In genomic region chr14:20855652-20856291, GRCh38 we compare ENCODE assay signal across 9 cellular contexts. TPM values are rescaled to one million over a fixed set of nuclear protein-coding genes. Genes with fewer than 3 reads are reported as not detected.
A peak's percentile ranks its signal among the peaks of the same experiment; 100 is the strongest.
DNase-seq lines count a peak whose midpoint lies in the region; ATAC-seq, FAIRE-seq and TF ChIP-seq lines count a peak whose summit lies in the region.
"Had no signal": no experiment of that assay in that cellular context is flagged by ENCODE, and none has a peak within 500 bp of the region (broad histone marks: within the 10 kb centered on the region; RNA-seq: fewer than 3 reads in every experiment).

No MANE protein-coding gene starts in this region.

- POLR2A ChIA-PET in HepG2 (lab: Yijun Ruan, JAX): interaction anchor here (0.6 kb wide), 1 partner anchor 9 kb away, joined by 4 read pairs; no protein-coding TSS in a partner anchor

- H3K27ac ChIP-seq in colonic mucosa (no peak overlapping the region), HepG2 (ENCODE audit: extremely low read length, insufficient read depth, low read length) (no peak overlapping the region), stomach (no peak overlapping the region)

- TF ChIP-seq EP300 in HepG2 (IDR thresholded peaks at IDR 0.05; ENCODE audit: low read depth in 2 of 2, low read length in 2 of 2) (no peak), HepG2 (CRISPR knock-in tag; IDR thresholded peaks at IDR 0.05; ENCODE audit: borderline replicate concordance) (no peak), stomach (IDR thresholded peaks at IDR 0.05) (no peak)

- H3K9me3 ChIP-seq in colonic mucosa: no peaks in the 10 kb centered on the region
- H3K9me3 ChIP-seq in HepG2 (ENCODE audit: low read length): no peaks in the 10 kb centered on the region
- no peaks in the 10 kb centered on the region for H3K9me3 ChIP-seq in stomach

- peak in 2 of 3 donors; percentile 13 to 30 for DNase-seq in stimulated activated CD4-positive, alpha-beta T cell treated with anti-CD3 and anti-CD28 coated beads, Interleukin-12 subunit alpha, Interleukin-12 subunit beta, amount 100 ng/mL, for 48 hours (ENCODE audit: low read depth in 2 of 3, low spot score in 1 of 3)
- DNase-seq in stimulated activated CD4-positive, alpha-beta T cell treated with anti-CD3 and anti-CD28 coated beads, Interleukin-12 subunit alpha, Interleukin-12 subunit beta, amount 100 ng/mL, for 4 hours: no peak
- peak; percentile 65 for DNase-seq in HFFc6
- peak; percentile 79 for DNase-seq in MV-4-11 (lab: John Stamatoyannopoulos, UW)
- DNase-seq in T-helper 22 cell (ENCODE audit: low read depth): peak; percentile 1
- DNase-seq in colonic mucosa: peak; percentile 66
- DNase-seq in HepG2 (ENCODE audit: low spot score): peak; percentile 79
- DNase-seq in stomach: peak; percentile 61

- H3K9ac ChIP-seq in colonic mucosa (ENCODE audit: low read depth in 2 of 2, low read length in 2 of 2): no peak overlapping the region
- H3K9ac ChIP-seq in HepG2 (ENCODE audit: insufficient read depth, low read depth, low read length): no peak overlapping the region

- WGBS in HepG2 (ENCODE audit: low lambda C conversion rate): 4% methylated on average over 8 of the region's 8 CpGs
- WGBS in stomach, 5 donors: 8 to 13% (median 11%) methylated on average over 8 of the region's 8 CpGs

- H3K27ac Mint-ChIP-seq in HFFc6: no peak overlapping the region

- FAIRE-seq in HepG2 (lab: Jason Lieb, UNC): peak; percentile 88

- H3K27me3 Mint-ChIP-seq in HFFc6 (ENCODE audit: insufficient read depth): peaks cover 16% of the 10 kb centered on the region

- TF ChIP-seq CTCF in HFFc6 (IDR thresholded peaks at IDR 0.05) (peak; percentile 78), colonic mucosa (IDR thresholded peaks at IDR 0.05) (peak; percentile 69), HepG2 (CRISPR knock-in tag; IDR thresholded peaks at IDR 0.05) (peak; percentile 86), stomach (IDR thresholded peaks at IDR 0.05) (peak in 5 of 7 experiments; percentile 44 to 88 (median 72))

- no peaks in the 10 kb centered on the region for H4K20me1 ChIP-seq in HepG2 (ENCODE audit: insufficient read depth, low read length)

- H3K27me3 ChIP-seq in colonic mucosa: no peaks in the 10 kb centered on the region
- 0 out of 5 replicates have a peak, but pooled peaks cover 0 to 6% of the 10 kb centered on the region in 2 experiments for H3K27me3 ChIP-seq in HepG2 (ENCODE audit: control insufficient read depth in 1 of 2, insufficient read depth in 2 of 2, low read length in 2 of 2)
- H3K27me3 ChIP-seq in stomach: peaks cover 0 to 17% (median 4%) of the 10 kb centered on the region in 3 donors

- CTCF ChIA-PET in HepG2 (lab: Yijun Ruan, JAX; ENCODE audit: low intra/inter-chr PET ratio, low total read pairs): interaction anchor here (0.7 to 1.5 kb wide), 6 partner anchors 19 to 246 kb away, joined by 3 to 7 read pairs (median 4); no protein-coding TSS in a partner anchor

- H3K4me3 Mint-ChIP-seq in HFFc6: no peak overlapping the region

- no peaks in the 10 kb centered on the region for H3K9me3 Mint-ChIP-seq in HFFc6

- peak; percentile 98 for ATAC-seq in HepG2

- H3K36me3 ChIP-seq in colonic mucosa (no peaks in the 10 kb centered on the region), HepG2 (replicated peaks in 1 of 2; ENCODE audit: control insufficient read depth in 1 of 2, insufficient read depth in 2 of 2, low read length in 2 of 2) (no peaks in the 10 kb centered on the region), stomach (no peaks in the 10 kb centered on the region)

- intact Hi-C loops in colonic mucosa (cut with DNase I): loop anchor here (5.0 to 10.0 kb wide), 3 partner anchors 98 to 179 kb away; partner anchors contain the start of genes RNASE13 and TPPP2
- intact Hi-C loops in HepG2 (cut with micrococcal nuclease; ENCODE audit: unreplicated experiment): loop anchor here (1.0 to 5.0 kb wide), 4 partner anchors 19 to 248 kb away; no protein-coding TSS in a partner anchor
- intact Hi-C loops in stomach (cut with DNase I; ENCODE audit: low total_unique reads): loop anchor here (10.0 kb wide), 2 partner anchors 109 to 161 kb away; no protein-coding TSS in a partner anchor

- H2AFZ ChIP-seq in HepG2 (ENCODE audit: low read length): no peak overlapping the region

- H3K36me3 Mint-ChIP-seq in HFFc6 (ENCODE audit: low read depth): no peaks in the 10 kb centered on the region

- TF ChIP-seq POLR2A in HepG2 (IDR thresholded peaks at IDR 0.05; ENCODE audit: insufficient read depth in 1 of 2, low read depth in 2 of 2, low read length in 2 of 2) (no peak), stomach (IDR thresholded peaks at IDR 0.05) (no peak)

- in situ Hi-C loops in HepG2 (cut with HindIII; ENCODE audit: extremely low pct_ligation_motif_present, low pct_unique_long_range_greater_than_20kb): loop anchor here (5.0 kb wide), 2 partner anchors 158 to 187 kb away; partner anchors contain the start of gene RNASE7

- BruUV-seq in HepG2 (replicated peaks; lab: Mats Ljungman, UMichigan): no TSS peak

- TF ChIP-seq RAD21 in HepG2 (CRISPR knock-in tag; IDR thresholded peaks at IDR 0.05): peak; percentile 62

- H3K4me2 ChIP-seq in HepG2 (ENCODE audit: low read depth, low read length): no peak overlapping the region

- H3K4me3 ChIP-seq in colonic mucosa (no peak overlapping the region), HepG2 (replicated peaks in 1 of 3; ENCODE audit: insufficient read depth in 1 of 3, low read depth in 2 of 3, low read length in 3 of 3) (no peak overlapping the region), stomach (no peak overlapping the region)

- H3K4me1 ChIP-seq in colonic mucosa (no peaks in the 10 kb centered on the region), HepG2 (ENCODE audit: insufficient read depth, low read length) (peaks cover 9% of the 10 kb centered on the region), stomach (peaks cover 0 to 14% (median 5%) of the 10 kb centered on the region in 4 donors)

- no peaks in the 10 kb centered on the region; the same call in 1 of the 2 replicates for H3K4me1 Mint-ChIP-seq in HFFc6 (ENCODE audit: low read depth)

- H3K79me2 ChIP-seq in HepG2 (ENCODE audit: insufficient read depth, low read length): no peaks in the 10 kb centered on the region

TF ChIP-seq in HepG2, 621 proteins besides CTCF, POLR2A, EP300 and RAD21 (continues in another document):
- no peak for TF ChIP-seq STAT5B (CRISPR knock-in tag; IDR thresholded peaks at IDR 0.05)
- 0 out of 2 replicates have a peak, but pooled peaks have one; percentile 26 for TF ChIP-seq NCOA1 (CRISPR knock-in tag; IDR thresholded peaks at IDR 0.05)

RNA-seq across cellular contexts. Expression of gene RNASE3, which starts 35.4 kb away (rescaled TPM):
- total RNA-seq in HFFc6 (2021; fragmentation: NEBNext Ultra II Directional; extraction: Animal tissue kit (Norgen Biotek cat#: 25700)): not detected
- not detected for total RNA-seq in colonic mucosa
- not detected in 2 replicates for total RNA-seq in HepG2 (2016; rRNA removed; fragmentation: Illumina TruSeq; extraction: Trizol)
- total RNA-seq in HepG2 (2016; cell fraction: cytosol; rRNA removed; fragmentation: Illumina TruSeq; extraction: Trizol; ENCODE audit: low read depth): not detected in 2 replicates
- not detected in 2 replicates for total RNA-seq in HepG2 (2016; cell fraction: insoluble cytoplasmic fraction; rRNA removed; fragmentation: Illumina TruSeq; extraction: Trizol)
- not detected in 2 replicates for total RNA-seq in HepG2 (2016; cell fraction: membrane; rRNA removed; fragmentation: Illumina TruSeq; extraction: Trizol)
- total RNA-seq in HepG2 (2016; cell fraction: nucleus; rRNA removed; fragmentation: Illumina TruSeq; extraction: Trizol): not detected in 2 replicates
- polyA plus RNA-seq in HepG2 (2011; rRNA removed): not detected in 2 replicates
- not detected in 2 replicates for polyA plus RNA-seq in HepG2 (2011; cell fraction: cytosol; rRNA removed)
- not detected in 2 replicates for polyA plus RNA-seq in HepG2 (2011; cell fraction: nucleus; rRNA removed)
- not detected in 2 replicates for polyA plus RNA-seq in HepG2 (2012)
- not detected in 2 replicates for polyA plus RNA-seq in HepG2 (2016; cell fraction: cytosol; fragmentation: Illumina TruSeq; extraction: Trizol; ENCODE audit: low read depth)
- polyA plus RNA-seq in HepG2 (2016; cell fraction: insoluble cytoplasmic fraction; fragmentation: Illumina TruSeq; extraction: Trizol; ENCODE audit: low read depth): not detected in 2 replicates
- not detected in 2 replicates for polyA plus RNA-seq in HepG2 (2016; cell fraction: membrane; fragmentation: Illumina TruSeq; extraction: Trizol; ENCODE audit: low read depth)
- polyA plus RNA-seq in HepG2 (2016; cell fraction: nucleus; fragmentation: Illumina TruSeq; extraction: Trizol; ENCODE audit: insufficient read depth, low read depth): not detected in 2 replicates
- polyA minus RNA-seq in HepG2 (2011; rRNA and poly(A)+ RNA removed; ENCODE audit: low replicate concordance): not detected in 2 replicates
- not detected in 2 replicates for polyA minus RNA-seq in HepG2 (2011; cell fraction: cytosol; rRNA and poly(A)+ RNA removed)
- polyA minus RNA-seq in HepG2 (2011; cell fraction: nucleus; rRNA and poly(A)+ RNA removed): not detected in 2 replicates
- total RNA-seq in stomach: 1 to 10 TPM in 2 of 5 donors, not detected in 3; 1.3 to 1.4 TPM
- polyA plus RNA-seq in stomach: not detected

RNA-seq across cellular contexts. Expression of gene RNASE1, which starts 53.1 kb away (rescaled TPM):
- not detected for total RNA-seq in HFFc6 (2021; fragmentation: NEBNext Ultra II Directional; extraction: Animal tissue kit (Norgen Biotek cat#: 25700))
- total RNA-seq in colonic mucosa: 100 to 1,000 TPM; 189 to 244 TPM
- not detected in 2 replicates for total RNA-seq in HepG2 (2016; rRNA removed; fragmentation: Illumina TruSeq; extraction: Trizol)
- total RNA-seq in HepG2 (2016; cell fraction: cytosol; rRNA removed; fragmentation: Illumina TruSeq; extraction: Trizol; ENCODE audit: low read depth): not detected in 2 replicates
- not detected in 2 replicates for total RNA-seq in HepG2 (2016; cell fraction: insoluble cytoplasmic fraction; rRNA removed; fragmentation: Illumina TruSeq; extraction: Trizol)
- total RNA-seq in HepG2 (2016; cell fraction: membrane; rRNA removed; fragmentation: Illumina TruSeq; extraction: Trizol): not detected in 2 replicates
- total RNA-seq in HepG2 (2016; cell fraction: nucleus; rRNA removed; fragmentation: Illumina TruSeq; extraction: Trizol): not detected in 2 replicates
- polyA plus RNA-seq in HepG2 (2011; rRNA removed): not detected in 2 replicates
- not detected in 2 replicates for polyA plus RNA-seq in HepG2 (2011; cell fraction: cytosol; rRNA removed)
- polyA plus RNA-seq in HepG2 (2011; cell fraction: nucleus; rRNA removed): not detected in 2 replicates
- not detected in 2 replicates for polyA plus RNA-seq in HepG2 (2012)
- not detected in 2 replicates for polyA plus RNA-seq in HepG2 (2016; cell fraction: cytosol; fragmentation: Illumina TruSeq; extraction: Trizol; ENCODE audit: low read depth)
- polyA plus RNA-seq in HepG2 (2016; cell fraction: insoluble cytoplasmic fraction; fragmentation: Illumina TruSeq; extraction: Trizol; ENCODE audit: low read depth): not detected in 2 replicates
- polyA plus RNA-seq in HepG2 (2016; cell fraction: membrane; fragmentation: Illumina TruSeq; extraction: Trizol; ENCODE audit: low read depth): not detected in 2 replicates
- not detected in 2 replicates for polyA plus RNA-seq in HepG2 (2016; cell fraction: nucleus; fragmentation: Illumina TruSeq; extraction: Trizol; ENCODE audit: insufficient read depth, low read depth)
- polyA minus RNA-seq in HepG2 (2011; rRNA and poly(A)+ RNA removed; ENCODE audit: low replicate concordance): not detected in 2 replicates
- polyA minus RNA-seq in HepG2 (2011; cell fraction: cytosol; rRNA and poly(A)+ RNA removed): not detected in 2 replicates
- polyA minus RNA-seq in HepG2 (2011; cell fraction: nucleus; rRNA and poly(A)+ RNA removed): not detected in 2 replicates
- total RNA-seq in stomach: 100 to 1,000 TPM in 4 of 5 donors, 10 to 100 TPM in 1; 51.6 to 604 (median 237) TPM
- 100 to 1,000 TPM; 129 to 404 (median 237) TPM for polyA plus RNA-seq in stomach
- total RNA-seq: mononuclear cell had no signal

Comparison
In these comparisons a context has a peak if more than half of its experiments do, and no peak if none do; other contexts are left out.
1. RNA of gene RNASE1, which starts 53.1 kb away (total RNA-seq): 189 to 244 TPM in colonic mucosa and 51.6 to 604 TPM in stomach; not detected in HFFc6 and not detected in HepG2; every median in the first group is over 10 times any median in the second.
2. Peak in every context shown above with its lines, with median percentiles within 50 percentile points of each other: CTCF ChIP-seq.